ENCODE assay signal across 8 cellular contexts in genomic region chr10:92690211-92691041, GRCh38. TPM values are rescaled to one million over a fixed set of nuclear protein-coding genes. Genes with fewer than 3 reads are reported as not detected.
DNase-seq lines count a peak whose midpoint lies in the region; TF ChIP-seq lines count a peak whose summit lies in the region.

No MANE protein-coding gene starts in this region.

- H3K4me3 ChIP-seq in Karpas-422 (ENCODE audit: low read length) (peak overlapping the region; percentile 76), choroid plexus epithelial cell (ENCODE audit: low read depth, low read length) (peak overlapping the region; percentile 85), liver (ENCODE audit: low read depth in 1 of 3, low read length in 3 of 3) (peak overlapping the region; percentile 87 to 100 (median 91))

- H4K20me1 ChIP-seq in Karpas-422 (ENCODE audit: insufficient read depth, low read depth, low read length): peaks cover 17% of the 10 kb centered on the region; the same call in 1 of the 2 replicates

- H3K27me3 ChIP-seq in Karpas-422 (ENCODE audit: low read length) (no peaks in the 10 kb centered on the region), liver (ENCODE audit: control insufficient read depth in 4 of 4, insufficient read depth in 4 of 4, low read length in 3 of 4) (no peaks in the 10 kb centered on the region)

- peaks cover 7% of the 10 kb centered on the region; the same call in 1 of the 2 replicates for H3K36me3 ChIP-seq in Karpas-422 (ENCODE audit: insufficient read depth, low read length)
- peaks cover 0 to 15% (median 3%) of the 10 kb centered on the region in 4 donors for H3K36me3 ChIP-seq in liver (ENCODE audit: control insufficient read depth in 4 of 4, insufficient read depth in 3 of 4, low read depth in 1 of 4, low read length in 3 of 4)

- TF ChIP-seq RAD21 in liver (IDR thresholded peaks at IDR 0.05): peak in 1 of 2 donors; percentile 21

- H3K4me1 ChIP-seq in Karpas-422 (ENCODE audit: low read length) (peaks cover 36% of the 10 kb centered on the region), liver (ENCODE audit: control insufficient read depth in 4 of 4, insufficient read depth in 4 of 4, low read length in 3 of 4) (peaks cover 5 to 36% (median 23%) of the 10 kb centered on the region in 4 donors)

- H3K9me3 ChIP-seq in Karpas-422 (ENCODE audit: low read length) (no peaks in the 10 kb centered on the region), liver (ENCODE audit: control insufficient read depth in 4 of 4, low read length in 3 of 4) (no peaks in the 10 kb centered on the region)

- DNase-seq in GM13977 (ENCODE audit: low spot score) (peak; percentile 53), Karpas-422 (peak; percentile 68), choroid plexus epithelial cell (ENCODE audit: low read depth) (peak; percentile 75), NCI-H2107 (lab: John Stamatoyannopoulos, UW) (no peak), cerebellar nuclear complex (lab: John Stamatoyannopoulos, UW) (no peak)
- DNase-seq in activated CD4-positive, alpha-beta T cell treated with anti-CD3 and anti-CD28 coated beads for 24 hours (ENCODE audit: low read depth in 2 of 2): peak; percentile 12 to 45
- DNase-seq in stimulated activated CD4-positive, alpha-beta T cell treated with anti-CD3 and anti-CD28 coated beads, Interleukin-4, amount 100 ng/mL, for 48 hours (ENCODE audit: low read depth in 2 of 2): peak; percentile 41 to 57

- peak overlapping the region; percentile 76 for H3K27ac ChIP-seq in Karpas-422 (ENCODE audit: low read length)
- peak overlapping the region; percentile 85 to 97 for H3K27ac ChIP-seq in liver (ENCODE audit: low read depth in 1 of 2, low read length in 2 of 2)

- in situ Hi-C loops in GM13977 (cut with MboI; ENCODE audit: low pct_unique_long_range_greater_than_20kb, low sequenced_read_pairs, unreplicated experiment): no loop called here

- no peaks in the 10 kb centered on the region for H3K9me2 ChIP-seq in Karpas-422 (replicated peaks; ENCODE audit: insufficient read depth, low read length)

- TF ChIP-seq CTCF in GM13977 (IDR thresholded peaks at IDR 0.05; ENCODE audit: extremely low read depth, insufficient read depth, missing control alignments) (no peak), choroid plexus epithelial cell (conservative IDR thresholded peaks at IDR 0.05; ENCODE audit: low read depth, low read length) (no peak), liver (IDR thresholded peaks at IDR 0.05; ENCODE audit: low read depth, low read length, missing input control) (no peak)

- peak overlapping the region; percentile 93 for H3K9ac ChIP-seq in Karpas-422 (ENCODE audit: low read length)
- H3K9ac ChIP-seq in liver (ENCODE audit: low read depth in 1 of 2, low read length in 2 of 2): peak overlapping the region; percentile 52 to 86

- H3K79me2 ChIP-seq in Karpas-422 (ENCODE audit: low read length): peaks cover 15% of the 10 kb centered on the region; the same call in 1 of the 2 replicates

- 2% methylated on average over 77 of the region's 77 CpGs for WGBS in liver

- H2AFZ ChIP-seq in Karpas-422 (ENCODE audit: low read length): no peak overlapping the region

- H3K4me2 ChIP-seq in Karpas-422 (ENCODE audit: low read depth, low read length, poor library complexity, severe bottlenecking): peak overlapping the region; percentile 66

TF ChIP-seq in liver, 16 proteins besides CTCF, POLR2A, EP300 and RAD21:
- no peak for TF ChIP-seq HNF4A (conservative IDR thresholded peaks at IDR 0.05)
- TF ChIP-seq, protein P1, sequence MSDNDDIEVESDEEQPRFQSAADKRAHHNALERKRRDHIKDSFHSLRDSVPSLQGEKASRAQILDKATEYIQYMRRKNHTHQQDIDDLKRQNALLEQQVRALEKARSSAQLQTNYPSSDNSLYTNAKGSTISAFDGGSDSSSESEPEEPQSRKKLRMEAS (IDR thresholded peaks at IDR 0.05): peak; percentile 53
- peak; percentile 92 for TF ChIP-seq NR2F2 (IDR thresholded peaks at IDR 0.05)
- no peak for TF ChIP-seq TAF1 (conservative IDR thresholded peaks at IDR 0.05)
- TF ChIP-seq ZBTB33 (IDR thresholded peaks at IDR 0.05): no peak
- TF ChIP-seq ATF3 (IDR thresholded peaks at IDR 0.05): no peak
- peak; percentile 20 to 26 for TF ChIP-seq EGR1 (IDR thresholded peaks at IDR 0.05; ENCODE audit: low read depth in 2 of 2)

RNA-seq across cellular contexts. Expression of gene HHEX, which starts 0.7 kb away (rescaled TPM):
- 71.7 and 84.2 TPM in 2 replicates for total RNA-seq in Karpas-422 (2014; rRNA removed; shearing (Covaris generic); ENCODE audit: low replicate concordance)
- 10 to 100 TPM; 16.2 to 34.8 TPM for total RNA-seq in liver
- polyA plus RNA-seq in liver: 10 to 100 TPM; 33.5 to 42.2 TPM

Comparison
In these comparisons a context has a peak if more than half of its experiments do, and no peak if none do; other contexts are left out.
1. DNase-seq: peak in GM13977 (single experiment), Karpas-422 (single experiment), activated CD4-positive, alpha-beta T cell treated with anti-CD3 and anti-CD28 coated beads for 24 hours (2 of 2), choroid plexus epithelial cell (single experiment) and stimulated activated CD4-positive, alpha-beta T cell treated with anti-CD3 and anti-CD28 coated beads, Interleukin-4, amount 100 ng/mL, for 48 hours (2 of 2); none in NCI-H2107 (single experiment) and cerebellar nuclear complex (0 of 2).
2. Peak in every context shown above with its lines, with median percentiles within 50 percentile points of each other: H3K4me3 ChIP-seq.